ENCODE assay signal across 22 cellular contexts in genomic region chr3:130976706-130977105, GRCh38.
"Had no signal": no experiment of that assay in that cellular context is flagged by ENCODE, and none has a peak within 500 bp of the region (broad histone marks: within the 10 kb centered on the region; RNA-seq: fewer than 3 reads in every experiment).

No MANE protein-coding gene starts in this region.

- H3K27me3 ChIP-seq: adrenal gland, body of pancreas, cardiac muscle cell, esophagus muscularis mucosa, foreskin keratinocyte, right lobe of liver, tibial nerve had no signal

- H3K9me3 Mint-ChIP-seq: activated B cell treated with CpG ODN at 0.5 μM for 24 hours; activated CD8-positive, alpha-beta T cell treated with anti-CD3 and anti-CD28 coated beads for 36 hours; activated naive CD8-positive, alpha-beta T cell treated with anti-CD3 and anti-CD28 coated beads for 36 hours; activated T-cell treated with anti-CD3 and anti-CD28 coated beads, Interleukin-2, amount 50 U/mL, for 72 hours; memory B cell; naive thymus-derived CD4-positive, alpha-beta T cell; neural crest cell had no signal

- H3K4me3 Mint-ChIP-seq: activated B cell treated with CpG ODN at 0.5 μM for 24 hours; activated CD8-positive, alpha-beta T cell treated with anti-CD3 and anti-CD28 coated beads for 36 hours; activated naive CD8-positive, alpha-beta T cell treated with anti-CD3 and anti-CD28 coated beads for 36 hours; activated T-cell treated with anti-CD3 and anti-CD28 coated beads, Interleukin-2, amount 50 U/mL, for 72 hours; memory B cell; naive thymus-derived CD4-positive, alpha-beta T cell; neural crest cell had no signal

- ATAC-seq: activated CD8-positive, alpha-beta T cell treated with anti-CD3 and anti-CD28 coated beads for 36 hours; activated T-cell treated with anti-CD3 and anti-CD28 coated beads, Interleukin-2, amount 50 U/mL, for 72 hours; body of pancreas; foreskin keratinocyte; naive thymus-derived CD4-positive, alpha-beta T cell; right lobe of liver; SK-N-SH treated with all-trans-retinoic acid at 6 μM for 48 hours had no signal

- H3K36me3 ChIP-seq: adrenal gland, right lobe of liver had no signal

- DNase-seq: activated B cell treated with CpG ODN at 0.5 μM for 24 hours; activated CD4-positive, alpha-beta T cell treated with anti-CD3 and anti-CD28 coated beads, Interleukin-2, amount 50 U/mL, for 1 hour; activated CD8-positive, alpha-beta T cell treated with anti-CD3 and anti-CD28 coated beads for 36 hours; activated naive CD4-positive, alpha-beta T cell; activated naive CD8-positive, alpha-beta T cell treated with anti-CD3 and anti-CD28 coated beads for 36 hours; activated T-cell treated with anti-CD3 and anti-CD28 coated beads, Interleukin-2, amount 50 U/mL, for 72 hours; adrenal gland; aorta; body of pancreas; foreskin keratinocyte; midbrain; naive thymus-derived CD4-positive, alpha-beta T cell; right lobe of liver; stimulated activated CD4-positive, alpha-beta T cell treated with anti-CD3 and anti-CD28 coated beads, Interleukin-2, amount 100 ng/mL, for 48 hours; stimulated activated naive CD4-positive, alpha-beta T cell treated with Interleukin-2 at 50 U/mL for 16 hours; T-helper 2 cell had no signal

- H3K27ac Mint-ChIP-seq: activated B cell treated with CpG ODN at 0.5 μM for 24 hours; activated CD8-positive, alpha-beta T cell treated with anti-CD3 and anti-CD28 coated beads for 36 hours; activated naive CD8-positive, alpha-beta T cell treated with anti-CD3 and anti-CD28 coated beads for 36 hours; activated T-cell treated with anti-CD3 and anti-CD28 coated beads, Interleukin-2, amount 50 U/mL, for 72 hours had no signal

- H3K27me3 Mint-ChIP-seq: activated B cell treated with CpG ODN at 0.5 μM for 24 hours; activated CD8-positive, alpha-beta T cell treated with anti-CD3 and anti-CD28 coated beads for 36 hours; activated naive CD8-positive, alpha-beta T cell treated with anti-CD3 and anti-CD28 coated beads for 36 hours; memory B cell; naive thymus-derived CD4-positive, alpha-beta T cell had no signal

- H3K27ac ChIP-seq: adrenal gland, body of pancreas, cardiac muscle cell, esophagus muscularis mucosa, foreskin keratinocyte, right lobe of liver, tibial nerve had no signal

- H3K4me1 Mint-ChIP-seq: activated B cell treated with CpG ODN at 0.5 μM for 24 hours; activated naive CD8-positive, alpha-beta T cell treated with anti-CD3 and anti-CD28 coated beads for 36 hours; memory B cell; neural crest cell had no signal

- H3K4me3 ChIP-seq: adrenal gland, body of pancreas, cardiac muscle cell, esophagus muscularis mucosa, right lobe of liver, tibial nerve had no signal
